ENCODE assay signal across 1 cellular context in the genomic region with DNA sequence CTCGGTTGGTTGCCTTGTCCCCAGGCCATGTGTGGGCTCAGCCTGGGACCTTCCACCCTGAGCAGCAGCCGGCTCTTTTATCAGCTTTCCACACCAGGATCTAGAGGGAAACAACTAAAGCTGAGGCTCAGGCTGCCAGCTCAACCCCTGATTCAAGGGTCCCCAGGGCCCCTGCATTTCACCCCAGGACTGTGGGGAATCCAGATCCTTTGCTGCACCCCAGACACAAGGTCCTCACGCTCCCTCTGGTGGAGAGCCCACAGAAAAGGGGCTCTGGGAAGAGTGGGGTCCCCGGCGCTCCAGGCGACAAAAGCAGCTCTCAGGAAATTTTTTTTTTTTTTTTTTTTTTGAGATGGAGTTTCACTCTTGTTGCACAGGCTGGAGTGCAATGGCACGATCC.
TF ChIP-seq lines count a peak whose summit lies in the region.

No MANE protein-coding gene starts in this region.

TF ChIP-seq in WTC11, 78 proteins besides CTCF, POLR2A, EP300 and RAD21 (continued from another document):
- TF ChIP-seq, protein P1, sequence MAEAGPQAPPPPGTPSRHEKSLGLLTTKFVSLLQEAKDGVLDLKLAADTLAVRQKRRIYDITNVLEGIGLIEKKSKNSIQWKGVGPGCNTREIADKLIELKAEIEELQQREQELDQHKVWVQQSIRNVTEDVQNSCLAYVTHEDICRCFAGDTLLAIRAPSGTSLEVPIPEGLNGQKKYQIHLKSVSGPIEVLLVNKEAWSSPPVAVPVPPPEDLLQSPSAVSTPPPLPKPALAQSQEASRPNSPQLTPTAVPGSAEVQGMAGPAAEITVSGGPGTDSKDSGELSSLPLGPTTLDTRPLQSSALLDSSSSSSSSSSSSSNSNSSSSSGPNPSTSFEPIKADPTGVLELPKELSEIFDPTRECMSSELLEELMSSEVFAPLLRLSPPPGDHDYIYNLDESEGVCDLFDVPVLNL (CRISPR knock-in tag; IDR thresholded peaks at IDR 0.05; ENCODE audit: borderline replicate concordance, low read depth): no peak
- TF ChIP-seq RORB (CRISPR knock-in tag; IDR thresholded peaks at IDR 0.05): no peak
